8 cellular contexts compared by ENCODE assay signal in the genomic region with DNA sequence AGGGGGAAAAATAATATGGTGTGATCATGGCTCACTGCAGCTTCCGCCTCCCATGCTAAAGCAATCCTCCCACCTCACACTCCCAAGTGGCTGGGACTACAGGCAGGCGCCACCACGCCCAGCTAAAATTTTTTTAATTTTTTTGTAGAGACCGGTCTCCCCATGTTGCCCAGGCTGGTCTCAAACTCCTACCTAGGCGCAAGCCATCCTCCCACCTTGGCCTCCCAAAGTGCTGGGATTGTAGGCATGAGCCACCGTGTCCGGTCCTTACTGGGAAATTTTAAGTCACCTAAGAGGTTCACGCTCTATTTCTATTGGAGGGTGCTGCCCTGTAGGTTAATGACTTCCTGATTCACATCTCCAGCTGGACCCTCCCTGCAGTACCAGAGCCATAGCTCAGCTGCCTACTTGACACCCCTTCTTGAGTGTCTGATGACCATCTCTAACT. TPM values are rescaled to one million over a fixed set of nuclear protein-coding genes. Genes with fewer than 3 reads are reported as not detected.
DNase-seq lines count a peak whose midpoint lies in the region; ATAC-seq and TF ChIP-seq lines count a peak whose summit lies in the region.

No MANE protein-coding gene starts in this region.

- H3K27me3 ChIP-seq in cardiac muscle cell (no peaks in the 10 kb centered on the region), hepatocyte (no peaks in the 10 kb centered on the region)

- DNase-seq in cardiac muscle cell (ENCODE audit: low read depth in 1 of 2, low spot score in 1 of 2), result peak in 1 of 2 donors; percentile 39
- DNase-seq in Right ventricle myocardium inferior (ENCODE audit: missing footprints), result no peak
- peak; percentile 20 for DNase-seq in activated CD4-positive, alpha-beta memory T cell treated with anti-CD3 and anti-CD28 coated beads, Interleukin-2, amount 10 ng/mL, durations not matched to agents 7 days and 5 days
- DNase-seq in hepatocyte (ENCODE audit: low spot score), result no peak
- DNase-seq in stimulated activated CD8-positive, alpha-beta memory T cell treated with anti-CD3 and anti-CD28 coated beads, Interleukin-4, amount 100 ng/mL, for 48 hours, result peak; percentile 27
- DNase-seq in NCI-H2029 (lab: John Stamatoyannopoulos, UW), result no peak

- intact Hi-C loops in Right ventricle myocardium inferior (cut with DNase I), result loop anchor here (5.0 kb wide), 1 partner anchor 270 kb away; a partner anchor contains a TSS

- H3K27ac ChIP-seq in cardiac muscle cell, result no peak overlapping the region
- H3K27ac ChIP-seq in hepatocyte, result no peak overlapping the region

- no peaks in the 10 kb centered on the region for H3K9me3 Mint-ChIP-seq in activated CD4-positive, alpha-beta memory T cell treated with anti-CD3 and anti-CD28 coated beads, Interleukin-2, amount 10 ng/mL, durations not matched to agents 7 days and 5 days

- peaks cover 6% of the 10 kb centered on the region for H3K4me1 ChIP-seq in cardiac muscle cell (ENCODE audit: low read depth)
- peaks cover 15% of the 10 kb centered on the region for H3K4me1 ChIP-seq in hepatocyte (ENCODE audit: insufficient read depth)

- no peak for TF ChIP-seq CTCF in cardiac muscle cell (IDR thresholded peaks at IDR 0.05; ENCODE audit: low read depth, low read length)
- no peak for TF ChIP-seq CTCF in hepatocyte (IDR thresholded peaks at IDR 0.05; ENCODE audit: poor library complexity)

- H3K4me1 Mint-ChIP-seq in activated CD4-positive, alpha-beta memory T cell treated with anti-CD3 and anti-CD28 coated beads, Interleukin-2, amount 10 ng/mL, durations not matched to agents 7 days and 5 days, result peaks cover 38% of the 10 kb centered on the region

- WGBS in hepatocyte (ENCODE audit: low lambda C conversion rate, missing lambda C conversion rate), result 61% methylated on average over 8 of the region's 8 CpGs

- H3K27ac Mint-ChIP-seq in activated CD4-positive, alpha-beta memory T cell treated with anti-CD3 and anti-CD28 coated beads, Interleukin-2, amount 10 ng/mL, durations not matched to agents 7 days and 5 days, result peak overlapping the region; percentile 81

- H3K27me3 Mint-ChIP-seq in activated CD4-positive, alpha-beta memory T cell treated with anti-CD3 and anti-CD28 coated beads, Interleukin-2, amount 10 ng/mL, durations not matched to agents 7 days and 5 days, result no peaks in the 10 kb centered on the region

- H3K4me2 ChIP-seq in hepatocyte, result peak overlapping the region; percentile 76

- CTCF ChIA-PET in activated CD4-positive, alpha-beta memory T cell treated with anti-CD3 and anti-CD28 coated beads, Interleukin-2, amount 10 ng/mL, durations not matched to agents 7 days and 5 days (lab: Charles Lee), result interaction anchor here (0.6 to 3.3 kb wide), 8 partner anchors 14 to 378 kb away, joined by 3 to 24 read pairs (median 4); a partner anchor contains a TSS

- H3K4me3 ChIP-seq in cardiac muscle cell (peak overlapping the region; percentile 91), hepatocyte (peak overlapping the region; percentile 91)

- no peaks in the 10 kb centered on the region for H3K9me2 ChIP-seq in hepatocyte (replicated peaks; ENCODE audit: insufficient read depth)

- H4K20me1 ChIP-seq in hepatocyte (ENCODE audit: insufficient read depth, poor library complexity, severe bottlenecking), result no peaks in the 10 kb centered on the region

- H3K4me3 Mint-ChIP-seq in activated CD4-positive, alpha-beta memory T cell treated with anti-CD3 and anti-CD28 coated beads, Interleukin-2, amount 10 ng/mL, durations not matched to agents 7 days and 5 days, result peak overlapping the region; percentile 92

- POLR2A ChIA-PET in activated CD4-positive, alpha-beta memory T cell treated with anti-CD3 and anti-CD28 coated beads, Interleukin-2, amount 10 ng/mL, durations not matched to agents 7 days and 5 days (lab: Charles Lee), result interaction anchor here (0.7 to 1.8 kb wide), 20 partner anchors 9 to 710 kb away, joined by 3 to 12 read pairs (median 4); a partner anchor contains a TSS

- ATAC-seq in Right ventricle myocardium inferior (no peak), HG03378 (IDR thresholded peaks at IDR 0.05; ENCODE audit: unreplicated experiment) (no peak), GM21619 (IDR thresholded peaks at IDR 0.05; ENCODE audit: unreplicated experiment) (no peak)

- H3K36me3 ChIP-seq in cardiac muscle cell, result peaks cover 4% of the 10 kb centered on the region
- no peaks in the 10 kb centered on the region for H3K36me3 ChIP-seq in hepatocyte (replicated peaks; ENCODE audit: insufficient read depth, low read depth)

- peaks cover 53% of the 10 kb centered on the region for H3K79me2 ChIP-seq in hepatocyte

- H3K36me3 Mint-ChIP-seq in activated CD4-positive, alpha-beta memory T cell treated with anti-CD3 and anti-CD28 coated beads, Interleukin-2, amount 10 ng/mL, durations not matched to agents 7 days and 5 days (ENCODE audit: low read depth), result peaks cover under 1% of the 10 kb centered on the region

- H2AFZ ChIP-seq in hepatocyte, result peak overlapping the region; percentile 88

- H3K9me3 ChIP-seq in cardiac muscle cell (ENCODE audit: low read depth) (no peaks in the 10 kb centered on the region), hepatocyte (ENCODE audit: low read depth) (no peaks in the 10 kb centered on the region)

RNA-seq across cellular contexts. Expression of a gene that starts 0.6 kb away (rescaled TPM):
- 24.1 and 37.9 TPM in 2 replicates for total RNA-seq in cardiac muscle cell
- polyA plus RNA-seq in cardiac muscle cell, result 47.8 and 52.3 TPM in 2 replicates
- 18.3 TPM for total RNA-seq in Right ventricle myocardium inferior
- 10 to 100 TPM; 30.2 to 33.3 TPM for total RNA-seq in activated CD4-positive, alpha-beta memory T cell treated with anti-CD3 and anti-CD28 coated beads, Interleukin-2, amount 10 ng/mL, durations not matched to agents 7 days and 5 days
- 22.4 and 35.6 TPM in 2 replicates for total RNA-seq in hepatocyte
- 52.2 and 63.1 TPM in 2 replicates for polyA plus RNA-seq in hepatocyte

RNA-seq across cellular contexts. Expression of a gene that starts 41.6 kb away (rescaled TPM):
- total RNA-seq in cardiac muscle cell (408 and 409 TPM in 2 replicates), Right ventricle myocardium inferior (199 TPM), hepatocyte (24.5 and 28.0 TPM in 2 replicates)
- polyA plus RNA-seq in cardiac muscle cell (329 and 393 TPM in 2 replicates), hepatocyte (24.0 and 24.6 TPM in 2 replicates)
- 1 to 10 TPM; 5.6 to 6.9 TPM for total RNA-seq in activated CD4-positive, alpha-beta memory T cell treated with anti-CD3 and anti-CD28 coated beads, Interleukin-2, amount 10 ng/mL, durations not matched to agents 7 days and 5 days

Comparison
In these comparisons a context has a peak if more than half of its experiments do, and no peak if none do; other contexts are left out.
1. DNase-seq: peak in activated CD4-positive, alpha-beta memory T cell treated with anti-CD3 and anti-CD28 coated beads, Interleukin-2, amount 10 ng/mL, durations not matched to agents 7 days and 5 days (single experiment) and stimulated activated CD8-positive, alpha-beta memory T cell treated with anti-CD3 and anti-CD28 coated beads, Interleukin-4, amount 100 ng/mL, for 48 hours (single experiment); none in Right ventricle myocardium inferior (single experiment), hepatocyte (single experiment) and NCI-H2029 (single experiment).